In genomic region chr4:121227254-121227867, GRCh38 we compare ENCODE assay signal across 9 cellular contexts.
DNase-seq lines count a peak whose midpoint lies in the region; ATAC-seq and TF ChIP-seq lines count a peak whose summit lies in the region.
"Had no signal": no experiment of that assay in that cellular context is flagged by ENCODE, and none has a peak within 500 bp of the region (broad histone marks: within the 10 kb centered on the region; RNA-seq: fewer than 3 reads in every experiment).

No MANE protein-coding gene starts in this region.

- H3K9me2 ChIP-seq in PC-3 (replicated peaks; ENCODE audit: low read length), result no peaks in the 10 kb centered on the region

- H3K9ac ChIP-seq in PC-3 (ENCODE audit: low read length), result no peak overlapping the region

- H3K4me3 ChIP-seq in PC-3 (ENCODE audit: low read length) (no peak overlapping the region), SJCRH30 (no peak overlapping the region), tibial nerve (no peak overlapping the region)

- peaks cover 19% of the 10 kb centered on the region for H3K4me1 Mint-ChIP-seq in activated naive CD4-positive, alpha-beta T cell treated with anti-CD3 and anti-CD28 coated beads, Interleukin-2, amount 10 ng/mL, durations not matched to agents 7 days and 5 days
- H3K4me1 Mint-ChIP-seq in type B pancreatic cell (ENCODE audit: unreplicated experiment), result peaks cover 3% of the 10 kb centered on the region

- H3K9me3 ChIP-seq in PC-3 (ENCODE audit: low read length) (no peaks in the 10 kb centered on the region), SJCRH30 (replicated peaks) (no peaks in the 10 kb centered on the region; the same call in 1 of the 2 replicates), tibial nerve (no peaks in the 10 kb centered on the region)

- CTCF ChIA-PET in activated naive CD4-positive, alpha-beta T cell treated with anti-CD3 and anti-CD28 coated beads, Interleukin-2, amount 10 ng/mL, durations not matched to agents 7 days and 5 days (lab: Charles Lee), result interaction anchor here (0.9 to 1.4 kb wide), 4 partner anchors 21 to 80 kb away, joined by 3 to 7 read pairs (median 3); no protein-coding TSS in a partner anchor
- CTCF ChIA-PET in PC-3 (lab: Charles Lee), result no interaction called here

- H3K4me2 ChIP-seq in PC-3 (ENCODE audit: low read length), result no peak overlapping the region

- H3K27me3 Mint-ChIP-seq in activated naive CD4-positive, alpha-beta T cell treated with anti-CD3 and anti-CD28 coated beads, Interleukin-2, amount 10 ng/mL, durations not matched to agents 7 days and 5 days, result no peaks in the 10 kb centered on the region
- H3K27me3 Mint-ChIP-seq in type B pancreatic cell, result peaks cover 8% of the 10 kb centered on the region

- peak overlapping the region; percentile 64 for H3K4me3 Mint-ChIP-seq in activated naive CD4-positive, alpha-beta T cell treated with anti-CD3 and anti-CD28 coated beads, Interleukin-2, amount 10 ng/mL, durations not matched to agents 7 days and 5 days
- H3K4me3 Mint-ChIP-seq in type B pancreatic cell, result no peak overlapping the region

- H3K36me3 ChIP-seq in PC-3 (ENCODE audit: low read depth, low read length), result no peaks in the 10 kb centered on the region
- no peaks in the 10 kb centered on the region for H3K36me3 ChIP-seq in SJCRH30
- no peaks in the 10 kb centered on the region for H3K36me3 ChIP-seq in tibial nerve

- peak overlapping the region; percentile 38 for H3K27ac Mint-ChIP-seq in activated naive CD4-positive, alpha-beta T cell treated with anti-CD3 and anti-CD28 coated beads, Interleukin-2, amount 10 ng/mL, durations not matched to agents 7 days and 5 days
- H3K27ac Mint-ChIP-seq in type B pancreatic cell, result no peak overlapping the region

- TF ChIP-seq CTCF in PC-3 (conservative IDR thresholded peaks at IDR 0.05; ENCODE audit: low read depth, low read length) (no peak), type B pancreatic cell (conservative IDR thresholded peaks at IDR 0.05) (peak; percentile 39), tibial nerve (IDR thresholded peaks at IDR 0.05) (no peak)

- peaks cover 8% of the 10 kb centered on the region; the same call in 1 of the 2 replicates for H3K27me3 ChIP-seq in PC-3 (ENCODE audit: low read length)
- no peaks in the 10 kb centered on the region for H3K27me3 ChIP-seq in SJCRH30
- H3K27me3 ChIP-seq in tibial nerve, result no peaks in the 10 kb centered on the region

- H3K36me3 Mint-ChIP-seq in activated naive CD4-positive, alpha-beta T cell treated with anti-CD3 and anti-CD28 coated beads, Interleukin-2, amount 10 ng/mL, durations not matched to agents 7 days and 5 days, result no peaks in the 10 kb centered on the region
- no peaks in the 10 kb centered on the region for H3K36me3 Mint-ChIP-seq in type B pancreatic cell

- TF ChIP-seq EP300 in tibial nerve (IDR thresholded peaks at IDR 0.05), result no peak

- TF ChIP-seq POLR2A in tibial nerve (IDR thresholded peaks at IDR 0.05), result no peak

- no peak overlapping the region for H2AFZ ChIP-seq in PC-3 (ENCODE audit: low read length)

- no peaks in the 10 kb centered on the region for H3K9me3 Mint-ChIP-seq in activated naive CD4-positive, alpha-beta T cell treated with anti-CD3 and anti-CD28 coated beads, Interleukin-2, amount 10 ng/mL, durations not matched to agents 7 days and 5 days
- H3K9me3 Mint-ChIP-seq in type B pancreatic cell, result no peaks in the 10 kb centered on the region

- H3K27ac ChIP-seq in PC-3 (ENCODE audit: low read length) (no peak overlapping the region), SJCRH30 (no peak overlapping the region), tibial nerve (no peak overlapping the region)

- H4K20me1 ChIP-seq in PC-3 (ENCODE audit: low read length), result no peaks in the 10 kb centered on the region

- intact Hi-C loops in PC-3 (cut with micrococcal nuclease), result no loop called here
- intact Hi-C loops in Right ventricle myocardium superior (cut with DNase I), result no loop called here

- no peak for DNase-seq in activated naive CD4-positive, alpha-beta T cell treated with anti-CD3 and anti-CD28 coated beads, Interleukin-2, amount 10 ng/mL, durations not matched to agents 7 days and 5 days
- no peak for DNase-seq in activated naive CD4-positive, alpha-beta T cell (lab: John Stamatoyannopoulos, UW)
- DNase-seq in PC-3 (peak; percentile 5), type B pancreatic cell (ENCODE audit: extremely low spot score, unreplicated experiment) (no peak), SJCRH30 (no peak), tibial nerve (ENCODE audit: low spot score in 2 of 2) (no peak), Right ventricle myocardium superior (no peak)
- DNase-seq: erythroblast had no signal

- no peaks in the 10 kb centered on the region for H3F3A ChIP-seq in PC-3 (ENCODE audit: low read length, unreplicated experiment)

- WGBS in tibial nerve, 2 donors, result 93 to 96% methylated on average over 3 of the region's 3 CpGs

- no peaks in the 10 kb centered on the region for H3K79me2 ChIP-seq in PC-3 (ENCODE audit: low read length)

- BruUV-seq in PC-3 (replicated peaks; lab: Mats Ljungman, UMichigan), result no TSS peak

- H3K4me1 ChIP-seq in PC-3 (ENCODE audit: insufficient read depth, low read length) (no peaks in the 10 kb centered on the region), SJCRH30 (no peaks in the 10 kb centered on the region), tibial nerve (no peaks in the 10 kb centered on the region)

- ATAC-seq in HG02642 (IDR thresholded peaks at IDR 0.05; ENCODE audit: poor library complexity, unreplicated experiment) (peak; percentile 85), PC-3 (no peak), Right ventricle myocardium superior (ENCODE audit: poor library complexity) (no peak)

- POLR2A ChIA-PET in PC-3 (lab: Charles Lee; ENCODE audit: unreplicated experiment), result interaction anchor here (0.6 kb wide), 1 partner anchor 637 kb away, joined by 5 read pairs; no protein-coding TSS in a partner anchor
